ENCODE assay signal across 18 cellular contexts in genomic region chr5:149855371-149855770, GRCh38.
DNase-seq lines count a peak whose midpoint lies in the region; ATAC-seq and TF ChIP-seq lines count a peak whose summit lies in the region.
"Had no signal": no experiment of that assay in that cellular context is flagged by ENCODE, and none has a peak within 500 bp of the region (broad histone marks: within the 10 kb centered on the region; RNA-seq: fewer than 3 reads in every experiment).

No MANE protein-coding gene starts in this region.

- TF ChIP-seq POLR2A in upper lobe of left lung (IDR thresholded peaks at IDR 0.05), result no peak

- DNase-seq in NCI-H2081 (lab: John Stamatoyannopoulos, UW), result peak; percentile 12 to 58
- no peak for DNase-seq in NCI-H2081 treated with DMSO at 0.1 percent for 48 hours (lab: John Stamatoyannopoulos, UW)
- DNase-seq in SJCRH30, result peak; percentile 62 to 86
- peak; percentile 45 to 47 for DNase-seq in fibroblast of lung (ENCODE audit: low read depth in 2 of 2)
- DNase-seq in upper lobe of left lung, result no peak
- DNase-seq in CD4-positive, alpha-beta memory T cell, result no peak
- no peak for DNase-seq in activated CD4-positive, alpha-beta T cell treated with anti-CD3 and anti-CD28 coated beads, Interleukin-2, amount 10 ng/mL, durations not matched to agents 24 days and 14 days
- DNase-seq in left lung, result no peak
- DNase-seq: activated CD4-positive, alpha-beta T cell treated with anti-CD3 and anti-CD28 coated beads, Interleukin-2, amount 50 U/mL, for 1 hour; activated T-cell treated with anti-CD3 and anti-CD28 coated beads, Interleukin-2, amount 50 U/mL, for 24 hours; DND-41; NCI-H1092; NCI-H526; PC-9 had no signal

- H3K27ac ChIP-seq in SJCRH30 (peak overlapping the region; percentile 88), fibroblast of lung (ENCODE audit: insufficient read depth, low read length) (no peak overlapping the region), upper lobe of left lung (peak overlapping the region; percentile 67 to 92 (median 82)), left lung (peak overlapping the region in 1 of 2 donors; percentile 58)
- H3K27ac ChIP-seq in CD4-positive, alpha-beta memory T cell (ENCODE audit: low read depth, low read length), result no peak overlapping the region
- H3K27ac ChIP-seq: C4-2B, cardiac muscle cell, PC-9 had no signal

- H4K20me1 ChIP-seq in fibroblast of lung (ENCODE audit: control insufficient read depth, extremely low read depth, insufficient read depth, low read length), result no peaks in the 10 kb centered on the region

- TF ChIP-seq CTCF in fibroblast of lung (conservative IDR thresholded peaks at IDR 0.05 in 1 of 2, IDR thresholded peaks at IDR 0.05 in 1 of 2; ENCODE audit: low read depth in 1 of 2, low read length in 2 of 2) (no peak), upper lobe of left lung (IDR thresholded peaks at IDR 0.05) (no peak), left lung (IDR thresholded peaks at IDR 0.05) (no peak)

- H3K4me3 Mint-ChIP-seq in CD4-positive, alpha-beta memory T cell, result no peak overlapping the region
- no peak overlapping the region for H3K4me3 Mint-ChIP-seq in activated CD4-positive, alpha-beta T cell treated with anti-CD3 and anti-CD28 coated beads, Interleukin-2, amount 10 ng/mL, durations not matched to agents 24 days and 14 days
- H3K4me3 Mint-ChIP-seq: activated T-cell treated with anti-CD3 and anti-CD28 coated beads, Interleukin-2, amount 50 U/mL, for 24 hours; stimulated activated effector memory CD8-positive, alpha-beta T cell treated with anti-CD3 and anti-CD28 coated beads, Interleukin-12 subunit alpha, Interleukin-12 subunit beta, amount 100 ng/mL, for 72 hours had no signal

- no peak overlapping the region for H3K4me3 ChIP-seq in SJCRH30
- H3K4me3 ChIP-seq in fibroblast of lung (replicated peaks in 1 of 4; ENCODE audit: control extremely low read depth in 1 of 4, insufficient read depth in 1 of 4, low read depth in 3 of 4, low read length in 4 of 4), result no peak overlapping the region
- no peak overlapping the region for H3K4me3 ChIP-seq in upper lobe of left lung
- no peak overlapping the region for H3K4me3 ChIP-seq in CD4-positive, alpha-beta memory T cell (ENCODE audit: low read length in 2 of 2)
- no peak overlapping the region for H3K4me3 ChIP-seq in left lung
- H3K4me3 ChIP-seq: cardiac muscle cell, PC-9 had no signal

- peak in 3 of 4 donors; percentile 85 to 91 (median 88) for TF ChIP-seq EP300 in upper lobe of left lung (IDR thresholded peaks at IDR 0.05)

- H2AFZ ChIP-seq in fibroblast of lung (ENCODE audit: low read length), result no peak overlapping the region
- H2AFZ ChIP-seq: PC-9 had no signal

- no peaks in the 10 kb centered on the region for H3K9me3 Mint-ChIP-seq in CD4-positive, alpha-beta memory T cell
- no peaks in the 10 kb centered on the region for H3K9me3 Mint-ChIP-seq in activated CD4-positive, alpha-beta T cell treated with anti-CD3 and anti-CD28 coated beads, Interleukin-2, amount 10 ng/mL, durations not matched to agents 24 days and 14 days
- H3K9me3 Mint-ChIP-seq: activated naive CD4-positive, alpha-beta T cell treated with anti-CD3 and anti-CD28 coated beads, Interleukin-2, amount 50 U/mL, for 72 hours; activated T-cell treated with anti-CD3 and anti-CD28 coated beads, Interleukin-2, amount 50 U/mL, for 24 hours; stimulated activated effector memory CD8-positive, alpha-beta T cell treated with anti-CD3 and anti-CD28 coated beads, Interleukin-12 subunit alpha, Interleukin-12 subunit beta, amount 100 ng/mL, for 72 hours had no signal

- H3K9me3 ChIP-seq in SJCRH30 (replicated peaks) (no peaks in the 10 kb centered on the region), fibroblast of lung (ENCODE audit: control insufficient read depth, insufficient read depth, low read depth, low read length) (no peaks in the 10 kb centered on the region), upper lobe of left lung (no peaks in the 10 kb centered on the region), left lung (no peaks in the 10 kb centered on the region)
- no peaks in the 10 kb centered on the region for H3K9me3 ChIP-seq in CD4-positive, alpha-beta memory T cell (ENCODE audit: control insufficient read depth in 1 of 2, low read length in 2 of 2)

- H3K79me2 ChIP-seq in fibroblast of lung (ENCODE audit: control insufficient read depth, insufficient read depth, low read length), result no peaks in the 10 kb centered on the region

- no peak overlapping the region for H3K9ac ChIP-seq in fibroblast of lung (ENCODE audit: insufficient read depth, low read length)

- POLR2A ChIA-PET in CD4-positive, alpha-beta memory T cell (lab: Charles Lee; ENCODE audit: partially characterized antibody), result no interaction called here

- H3K4me1 Mint-ChIP-seq in CD4-positive, alpha-beta memory T cell, result peaks cover 0 to 7% (median 0%) of the 10 kb centered on the region in 4 donors
- no peaks in the 10 kb centered on the region for H3K4me1 Mint-ChIP-seq in activated CD4-positive, alpha-beta T cell treated with anti-CD3 and anti-CD28 coated beads, Interleukin-2, amount 10 ng/mL, durations not matched to agents 24 days and 14 days
- H3K4me1 Mint-ChIP-seq: stimulated activated effector memory CD8-positive, alpha-beta T cell treated with anti-CD3 and anti-CD28 coated beads, Interleukin-12 subunit alpha, Interleukin-12 subunit beta, amount 100 ng/mL, for 72 hours had no signal

- H3K4me2 ChIP-seq in fibroblast of lung (ENCODE audit: extremely low read depth, insufficient read depth, low read length), result no peak overlapping the region
- H3K4me2 ChIP-seq: PC-9 had no signal

- H3K27ac Mint-ChIP-seq in CD4-positive, alpha-beta memory T cell, result no peak overlapping the region
- no peak overlapping the region for H3K27ac Mint-ChIP-seq in activated CD4-positive, alpha-beta T cell treated with anti-CD3 and anti-CD28 coated beads, Interleukin-2, amount 10 ng/mL, durations not matched to agents 24 days and 14 days
- H3K27ac Mint-ChIP-seq: activated naive CD4-positive, alpha-beta T cell treated with anti-CD3 and anti-CD28 coated beads, Interleukin-2, amount 50 U/mL, for 72 hours; activated T-cell treated with anti-CD3 and anti-CD28 coated beads, Interleukin-2, amount 50 U/mL, for 24 hours had no signal

- 41 to 75% methylated on average over 4 of the region's 4 CpGs for WGBS in upper lobe of left lung, 2 donors

- intact Hi-C loops in CD4-positive, alpha-beta memory T cell (cut with micrococcal nuclease), result no loop called here
- intact Hi-C loops in activated CD4-positive, alpha-beta T cell treated with anti-CD3 and anti-CD28 coated beads, Interleukin-2, amount 10 ng/mL, durations not matched to agents 24 days and 14 days (cut with micrococcal nuclease), result no loop called here
- intact Hi-C loops in left lung (cut with DNase I), result no loop called here

- H3K36me3 ChIP-seq in SJCRH30 (no peaks in the 10 kb centered on the region), fibroblast of lung (ENCODE audit: control insufficient read depth, insufficient read depth, low read length) (no peaks in the 10 kb centered on the region), upper lobe of left lung (no peaks in the 10 kb centered on the region), left lung (peaks cover 0 to 1% of the 10 kb centered on the region in 2 donors)
- no peaks in the 10 kb centered on the region for H3K36me3 ChIP-seq in CD4-positive, alpha-beta memory T cell (ENCODE audit: insufficient read depth, low read length)
- H3K36me3 ChIP-seq: cardiac muscle cell had no signal

- ATAC-seq in upper lobe of left lung (ENCODE audit: low FRiP score in 2 of 2) (no peak), left lung (no peak)
- ATAC-seq: activated naive CD4-positive, alpha-beta T cell treated with anti-CD3 and anti-CD28 coated beads, Interleukin-2, amount 50 U/mL, for 72 hours; stimulated activated effector memory CD8-positive, alpha-beta T cell treated with anti-CD3 and anti-CD28 coated beads, Interleukin-12 subunit alpha, Interleukin-12 subunit beta, amount 100 ng/mL, for 72 hours had no signal

- H3K27me3 ChIP-seq in SJCRH30, result no peaks in the 10 kb centered on the region
- no peaks in the 10 kb centered on the region for H3K27me3 ChIP-seq in fibroblast of lung (ENCODE audit: control insufficient read depth, insufficient read depth, low read length)
- no peaks in the 10 kb centered on the region for H3K27me3 ChIP-seq in upper lobe of left lung
- H3K27me3 ChIP-seq in CD4-positive, alpha-beta memory T cell (ENCODE audit: insufficient read depth, low read length), result no peaks in the 10 kb centered on the region
- H3K27me3 ChIP-seq in left lung, result no peaks in the 10 kb centered on the region
- H3K27me3 ChIP-seq: cardiac muscle cell had no signal

- no peaks in the 10 kb centered on the region for H3K27me3 Mint-ChIP-seq in CD4-positive, alpha-beta memory T cell
- no peaks in the 10 kb centered on the region for H3K27me3 Mint-ChIP-seq in activated CD4-positive, alpha-beta T cell treated with anti-CD3 and anti-CD28 coated beads, Interleukin-2, amount 10 ng/mL, durations not matched to agents 24 days and 14 days
- H3K27me3 Mint-ChIP-seq: activated T-cell treated with anti-CD3 and anti-CD28 coated beads, Interleukin-2, amount 50 U/mL, for 24 hours had no signal

- no peaks in the 10 kb centered on the region for H3K36me3 Mint-ChIP-seq in CD4-positive, alpha-beta memory T cell
- no peaks in the 10 kb centered on the region for H3K36me3 Mint-ChIP-seq in activated CD4-positive, alpha-beta T cell treated with anti-CD3 and anti-CD28 coated beads, Interleukin-2, amount 10 ng/mL, durations not matched to agents 24 days and 14 days (ENCODE audit: low read depth)
- H3K36me3 Mint-ChIP-seq: activated naive CD4-positive, alpha-beta T cell treated with anti-CD3 and anti-CD28 coated beads, Interleukin-2, amount 50 U/mL, for 72 hours; stimulated activated effector memory CD8-positive, alpha-beta T cell treated with anti-CD3 and anti-CD28 coated beads, Interleukin-12 subunit alpha, Interleukin-12 subunit beta, amount 100 ng/mL, for 72 hours had no signal

- H3K4me1 ChIP-seq in SJCRH30 (peaks cover 64% of the 10 kb centered on the region), fibroblast of lung (ENCODE audit: control insufficient read depth, extremely low read depth, insufficient read depth, low read length) (no peaks in the 10 kb centered on the region), upper lobe of left lung (peaks cover 20 to 27% (median 22%) of the 10 kb centered on the region in 4 donors), left lung (peaks cover 0 to 20% of the 10 kb centered on the region in 2 donors)
- H3K4me1 ChIP-seq in CD4-positive, alpha-beta memory T cell (ENCODE audit: insufficient read depth, low read length), result no peaks in the 10 kb centered on the region

- CTCF ChIA-PET in CD4-positive, alpha-beta memory T cell (lab: Charles Lee; ENCODE audit: partially characterized antibody), result interaction anchor here (0.8 to 5.6 kb wide), 5 partner anchors 21 to 136 kb away, joined by 3 to 35 read pairs (median 6); no protein-coding TSS in a partner anchor

Comparison
In these comparisons a context has a peak if more than half of its experiments do, and no peak if none do; other contexts are left out.
1. DNase-seq: peak in NCI-H2081 (2 of 2), SJCRH30 (2 of 2) and fibroblast of lung (2 of 2); none in NCI-H2081 treated with DMSO at 0.1 percent for 48 hours (single experiment), upper lobe of left lung (0 of 2), CD4-positive, alpha-beta memory T cell (0 of 5), activated CD4-positive, alpha-beta T cell treated with anti-CD3 and anti-CD28 coated beads, Interleukin-2, amount 10 ng/mL, durations not matched to agents 24 days and 14 days (single experiment) and left lung (0 of 2).
2. H3K27ac ChIP-seq: peak in SJCRH30 (single experiment) and upper lobe of left lung (4 of 4); none in fibroblast of lung (single experiment) and CD4-positive, alpha-beta memory T cell (single experiment).